ENCODE assay signal across 8 cellular contexts in genomic region chr12:47963340-47964040, GRCh38. TPM values are rescaled to one million over a fixed set of nuclear protein-coding genes. Genes with fewer than 3 reads are reported as not detected.
DNase-seq lines count a peak whose midpoint lies in the region; TF ChIP-seq lines count a peak whose summit lies in the region.

TMEM106C (plus strand) TSS chr12:47963596; CDS start chr12:47964237, 641 bp downstream.

- peaks cover 8% of the 10 kb centered on the region for H3K4me1 ChIP-seq in MM.1S (ENCODE audit: low read length)
- H3K4me1 ChIP-seq in SJCRH30, result no peaks in the 10 kb centered on the region
- peaks cover 14% of the 10 kb centered on the region for H3K4me1 ChIP-seq in neuron (ENCODE audit: insufficient read depth, low read length)
- peaks cover 7 to 36% (median 35%) of the 10 kb centered on the region in 5 donors for H3K4me1 ChIP-seq in subcutaneous abdominal adipose tissue (ENCODE audit: control insufficient read depth in 5 of 5, insufficient read depth in 5 of 5, low read length in 5 of 5)

- H3F3A ChIP-seq in MM.1S (ENCODE audit: insufficient read depth, low read length), result no peaks in the 10 kb centered on the region

- H3K36me3 ChIP-seq in MM.1S (replicated peaks; ENCODE audit: insufficient read depth, low read length) (peaks cover 6% of the 10 kb centered on the region; the same call in 1 of the 2 replicates), SJCRH30 (peaks cover 7% of the 10 kb centered on the region), neuron (ENCODE audit: insufficient read depth, low read length) (peaks cover 24% of the 10 kb centered on the region), subcutaneous abdominal adipose tissue (ENCODE audit: control insufficient read depth in 5 of 5, insufficient read depth in 5 of 5, low read length in 5 of 5) (no peaks in the 10 kb centered on the region)

- H3K27me3 ChIP-seq in MM.1S (replicated peaks; ENCODE audit: insufficient read depth, low read length) (no peaks in the 10 kb centered on the region; the same call in 1 of the 2 replicates), SJCRH30 (no peaks in the 10 kb centered on the region; the same call in 1 of the 2 replicates), neuron (ENCODE audit: insufficient read depth, low read length) (no peaks in the 10 kb centered on the region), subcutaneous abdominal adipose tissue (ENCODE audit: control insufficient read depth in 5 of 5, insufficient read depth in 4 of 5, low read length in 5 of 5) (no peaks in the 10 kb centered on the region)

- H3K9ac ChIP-seq in MM.1S (ENCODE audit: low read length), result peak within 1 kb of the TSS; percentile 86
- peak within 1 kb of the TSS in 4 of 5 donors; percentile 72 to 85 (median 80) for H3K9ac ChIP-seq in subcutaneous abdominal adipose tissue (ENCODE audit: low read length in 5 of 5)

- peak; percentile 97 for TF ChIP-seq CTCF in MM.1S (IDR thresholded peaks at IDR 0.05; ENCODE audit: low read length)

- H2AFZ ChIP-seq in MM.1S (ENCODE audit: low read length) (peak within 1 kb of the TSS; percentile 98), neuron (ENCODE audit: low read depth, low read length) (peak within 1 kb of the TSS; percentile 95)

- peak within 1 kb of the TSS; percentile 87 for H3K4me2 ChIP-seq in MM.1S (ENCODE audit: low read depth, low read length)

- H3K4me3 ChIP-seq in MM.1S (ENCODE audit: low read length) (peak within 1 kb of the TSS; percentile 99), SJCRH30 (peak within 1 kb of the TSS; percentile 72), neuron (ENCODE audit: low read length) (peak within 1 kb of the TSS; percentile 86), subcutaneous abdominal adipose tissue (ENCODE audit: low read depth in 1 of 5, low read length in 5 of 5) (peak within 1 kb of the TSS; percentile 85 to 96 (median 89))

- peak within 1 kb of the TSS; percentile 6; the same call in 1 of the 2 replicates for H3K27ac ChIP-seq in MM.1S (ENCODE audit: low read length)
- no peak within 1 kb of the TSS for H3K27ac ChIP-seq in SJCRH30
- H3K27ac ChIP-seq in subcutaneous abdominal adipose tissue (ENCODE audit: low read depth, low read length), result no peak within 1 kb of the TSS

- peak; percentile 98 for DNase-seq in GM03348 (ENCODE audit: low spot score)
- DNase-seq in HCEC 1CT, result peak; percentile 85
- peak; percentile 94 for DNase-seq in MM.1S
- DNase-seq in SJCRH30, result peak; percentile 95 to 98
- peak; percentile 87 for DNase-seq in activated gamma-delta T cell treated with anti-CD3 and anti-CD28 coated beads, Interleukin-2, amount 50 U/mL, for 16 hours (ENCODE audit: low read depth)
- peak; percentile 81 for DNase-seq in foreskin melanocyte

- H3K9me3 ChIP-seq in MM.1S (replicated peaks; ENCODE audit: insufficient read depth, low read length), result no peaks in the 10 kb centered on the region
- no peaks in the 10 kb centered on the region for H3K9me3 ChIP-seq in SJCRH30 (replicated peaks)
- H3K9me3 ChIP-seq in neuron (ENCODE audit: low read length), result no peaks in the 10 kb centered on the region
- no peaks in the 10 kb centered on the region for H3K9me3 ChIP-seq in subcutaneous abdominal adipose tissue (ENCODE audit: control insufficient read depth in 5 of 5, low read length in 5 of 5)

- no peaks in the 10 kb centered on the region for H4K20me1 ChIP-seq in MM.1S (ENCODE audit: insufficient read depth, low read length)

- H3K79me2 ChIP-seq in MM.1S (ENCODE audit: low read length), result peaks cover 32% of the 10 kb centered on the region

- no peaks in the 10 kb centered on the region for H3K9me2 ChIP-seq in MM.1S (replicated peaks; ENCODE audit: insufficient read depth, low read length)

RNA-seq across cellular contexts. Expression of gene TMEM106C, which starts in this region (rescaled TPM):
- total RNA-seq in SJCRH30 (2014; rRNA removed; shearing (Covaris generic)), result 126 and 145 TPM in 2 replicates
